5 cellular contexts compared by ENCODE assay signal in genomic region chr17:19162375-19163216, GRCh38. TPM values are rescaled to one million over a fixed set of nuclear protein-coding genes. Genes with fewer than 3 reads are reported as not detected.
"Had no signal": no experiment of that assay in that cellular context is flagged by ENCODE, and none has a peak within 500 bp of the region (broad histone marks: within the 10 kb centered on the region; RNA-seq: fewer than 3 reads in every experiment).

No MANE protein-coding gene starts in this region.

RNA-seq across cellular contexts. Expression of gene GRAPL, which starts 35.2 kb away (rescaled TPM):
- total RNA-seq: astrocyte, epithelial cell of proximal tubule, myocyte had no signal
- polyA plus RNA-seq: keratinocyte, SK-N-SH had no signal
